In the genomic region with DNA sequence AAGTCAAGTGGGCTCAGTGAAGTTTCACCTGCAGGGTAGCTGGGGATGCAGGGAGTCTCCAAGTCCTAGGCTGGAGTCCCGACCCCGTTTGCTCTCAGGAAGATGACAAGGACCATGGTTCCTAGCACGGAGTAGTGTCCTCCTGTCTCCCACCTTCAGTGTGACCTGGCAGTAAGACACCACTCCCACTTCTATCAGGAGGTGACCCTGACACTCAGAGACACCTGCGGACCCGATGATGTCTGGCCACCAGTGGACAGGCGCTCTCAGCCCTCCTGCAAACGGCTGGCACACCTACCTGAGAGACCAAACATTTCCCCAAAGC, we compare ENCODE assay signal across 8 cellular contexts. TPM values are rescaled to one million over a fixed set of nuclear protein-coding genes. Genes with fewer than 3 reads are reported as not detected.
DNase-seq lines count a peak whose midpoint lies in the region; ATAC-seq and TF ChIP-seq lines count a peak whose summit lies in the region.

No MANE protein-coding gene starts in this region.

- H3K9ac ChIP-seq in mesendoderm (ENCODE audit: low read length), result peak overlapping the region; percentile 65

- H3K4me3 ChIP-seq in ACC112 (ENCODE audit: low read depth, low read length) (peak overlapping the region; percentile 83), HFF-Myc (replicated peaks; ENCODE audit: low read depth, low read length) (peak overlapping the region; percentile 73), body of pancreas (peak overlapping the region; percentile 70 to 85), mesendoderm (ENCODE audit: low read length) (no peak overlapping the region)

- H3K18ac ChIP-seq in mesendoderm (ENCODE audit: low read length), result no peak overlapping the region

- DNase-seq in HFF-Myc (ENCODE audit: extremely low read depth, low read depth) (no peak), body of pancreas (no peak), mesendoderm (peak; percentile 29), AG08396 (ENCODE audit: low spot score) (no peak), COR-L47 (lab: John Stamatoyannopoulos, UW) (no peak)

- H3K56ac ChIP-seq in mesendoderm (ENCODE audit: low read length), result peak overlapping the region; percentile 9

- no peak overlapping the region for H4K8ac ChIP-seq in mesendoderm (ENCODE audit: low read depth, low read length)

- H2AFZ ChIP-seq in ACC112 (ENCODE audit: low read length, unreplicated experiment), result no peak overlapping the region

- H2BK120ac ChIP-seq in mesendoderm (ENCODE audit: low read depth, low read length), result no peak overlapping the region

- no peak overlapping the region for H2AK5ac ChIP-seq in mesendoderm (ENCODE audit: low read length)

- intact Hi-C loops in body of pancreas (cut with DNase I), result no loop called here

- ATAC-seq in body of pancreas (no peak), esophagus mucosa (no peak), GM19397 (IDR thresholded peaks at IDR 0.05; ENCODE audit: unreplicated experiment) (no peak)

- no peak overlapping the region for H4K5ac ChIP-seq in mesendoderm (ENCODE audit: low read length)

- H3K79me1 ChIP-seq in mesendoderm (ENCODE audit: low read length), result no peaks in the 10 kb centered on the region

- no peak for TF ChIP-seq CTCF in HFF-Myc (IDR thresholded peaks at IDR 0.05; ENCODE audit: low read depth, low read length, missing control alignments)
- TF ChIP-seq CTCF in body of pancreas (IDR thresholded peaks at IDR 0.05), result no peak

- H3K27me3 ChIP-seq in ACC112 (ENCODE audit: insufficient read depth, low read length) (no peaks in the 10 kb centered on the region), body of pancreas (no peaks in the 10 kb centered on the region), mesendoderm (ENCODE audit: insufficient read depth, low read length, poor library complexity) (no peaks in the 10 kb centered on the region)

- H3K4me2 ChIP-seq in mesendoderm (ENCODE audit: low read length), result peak overlapping the region; percentile 54

- TF ChIP-seq POLR2A in body of pancreas (IDR thresholded peaks at IDR 0.05), result no peak

- H3K9me3 ChIP-seq in body of pancreas, result no peaks in the 10 kb centered on the region

- H3K4me1 ChIP-seq in ACC112 (ENCODE audit: control insufficient read depth, insufficient read depth, low read length, unreplicated experiment), result peaks cover 36% of the 10 kb centered on the region
- H3K4me1 ChIP-seq in body of pancreas, result peaks cover 52% of the 10 kb centered on the region
- H3K4me1 ChIP-seq in mesendoderm (ENCODE audit: control insufficient read depth, low read depth, low read length), result no peaks in the 10 kb centered on the region

- 6 to 11% methylated on average over 7 of the region's 7 CpGs for WGBS in body of pancreas, 2 donors
- WGBS in mesendoderm (ENCODE audit: extremely low coverage, insufficient coverage, low lambda C conversion rate), result no CpG with 5 or more reads among the region's 7 CpGs

- H3K36me3 ChIP-seq in ACC112 (ENCODE audit: insufficient read depth, low read length) (peaks cover 35% of the 10 kb centered on the region), body of pancreas (replicated peaks in 1 of 2; ENCODE audit: insufficient read depth in 1 of 2, low read depth in 2 of 2) (no peaks in the 10 kb centered on the region), mesendoderm (ENCODE audit: control insufficient read depth, insufficient read depth, low read length) (no peaks in the 10 kb centered on the region)

- H3K27ac ChIP-seq in ACC112 (ENCODE audit: low read depth, low read length) (peak overlapping the region; percentile 83), body of pancreas (peak overlapping the region; percentile 98), mesendoderm (ENCODE audit: low read depth, low read length) (no peak overlapping the region)

- no peak overlapping the region for H2BK5ac ChIP-seq in mesendoderm (ENCODE audit: low read length)

- H3K23ac ChIP-seq in mesendoderm (ENCODE audit: low read length), result no peak overlapping the region

- no peak overlapping the region for H3K4ac ChIP-seq in mesendoderm (ENCODE audit: low read depth, low read length)

- H3K79me2 ChIP-seq in ACC112 (ENCODE audit: control insufficient read depth, insufficient read depth, low read length, unreplicated experiment) (peaks cover 55% of the 10 kb centered on the region), mesendoderm (ENCODE audit: control insufficient read depth, insufficient read depth, low read length) (peaks cover 3% of the 10 kb centered on the region)

- H2BK15ac ChIP-seq in mesendoderm (replicated peaks; ENCODE audit: low read depth), result no peak overlapping the region

RNA-seq across cellular contexts. Expression of a gene that starts 1.1 kb away (rescaled TPM):
- total RNA-seq in body of pancreas (100 to 1,000 TPM in 1 of 2 donors, 10 to 100 TPM in 1; 70.5 to 171 TPM), esophagus mucosa (280 TPM)
- polyA plus RNA-seq in mesendoderm (2013, experiment 1 of 2), result 43.4 TPM
- polyA plus RNA-seq in mesendoderm (2013, experiment 2 of 2), result 43.4 TPM

RNA-seq across cellular contexts. Expression of a gene that starts 35.4 kb away (rescaled TPM):
- total RNA-seq in body of pancreas (10 to 100 TPM; 56.8 to 58.7 TPM), esophagus mucosa (71.0 TPM)
- 107 TPM for polyA plus RNA-seq in mesendoderm (2013, experiment 1 of 2)
- polyA plus RNA-seq in mesendoderm (2013, experiment 2 of 2), result 107 TPM
